In the genomic region with DNA sequence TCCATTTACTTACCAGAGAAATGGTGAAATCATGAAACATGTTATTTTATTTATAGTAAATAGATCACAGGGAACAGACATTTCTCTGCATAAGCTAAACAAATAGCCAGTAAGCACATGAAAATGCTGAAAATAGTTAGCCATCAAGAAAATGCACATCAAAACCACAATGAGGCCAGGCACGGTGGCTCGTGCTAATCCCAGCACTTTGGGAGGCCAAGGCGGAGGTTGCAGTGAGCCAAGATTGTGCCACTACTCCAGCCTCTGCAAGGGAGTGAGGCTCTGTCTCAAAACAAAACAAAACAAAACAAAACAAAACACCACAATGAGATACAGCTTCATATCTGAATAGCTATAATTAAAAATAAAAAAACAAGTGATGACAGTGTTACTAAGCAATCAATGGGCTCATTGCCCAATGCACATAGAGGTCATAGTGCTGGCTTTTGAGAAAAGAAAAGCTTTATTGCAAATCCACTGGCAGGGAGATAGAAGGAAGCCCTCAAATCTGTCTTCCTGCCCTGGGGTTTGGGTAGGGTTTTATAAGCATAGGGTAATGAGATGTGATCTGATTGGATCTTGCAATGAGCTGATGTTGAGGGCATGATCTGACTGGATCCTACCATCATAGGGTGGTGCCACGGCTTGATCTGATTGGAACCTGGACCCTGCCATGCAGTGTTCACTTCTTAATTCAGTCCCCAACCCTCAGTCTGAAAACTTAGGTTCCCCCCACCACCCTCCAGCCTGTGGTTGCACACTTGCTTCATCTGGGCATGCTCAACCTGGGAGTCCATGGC, we compare ENCODE assay signal across 21 cellular contexts. TPM values are rescaled to one million over a fixed set of nuclear protein-coding genes. Genes with fewer than 3 reads are reported as not detected.
DNase-seq lines count a peak whose midpoint lies in the region; ATAC-seq and TF ChIP-seq lines count a peak whose summit lies in the region.
"Had no signal": no experiment of that assay in that cellular context is flagged by ENCODE, and none has a peak within 500 bp of the region (broad histone marks: within the 10 kb centered on the region; RNA-seq: fewer than 3 reads in every experiment).

No MANE protein-coding gene starts in this region.

- no peak overlapping the region for H3K4me3 ChIP-seq in adrenal gland
- no peak overlapping the region for H3K4me3 ChIP-seq in foreskin fibroblast (ENCODE audit: low read depth in 1 of 2, low read length in 2 of 2)
- H3K4me3 ChIP-seq in subcutaneous abdominal adipose tissue (ENCODE audit: low read depth in 1 of 5, low read length in 5 of 5): peak overlapping the region in 1 of 5 donors; percentile 26
- H3K4me3 ChIP-seq in Caco-2 (ENCODE audit: low read depth, low read length): no peak overlapping the region
- no peak overlapping the region for H3K4me3 ChIP-seq in vagina
- H3K4me3 ChIP-seq: prostate gland, SJCRH30 had no signal

- no peak overlapping the region for H3K27ac Mint-ChIP-seq in activated CD4-positive, alpha-beta T cell treated with anti-CD3 and anti-CD28 coated beads, Interleukin-2, amount 10 ng/mL, durations not matched to agents 24 days and 14 days
- no peak overlapping the region for H3K27ac Mint-ChIP-seq in Caco-2 (ENCODE audit: unreplicated experiment)
- H3K27ac Mint-ChIP-seq: CD4-positive, alpha-beta T cell; naive thymus-derived CD8-positive, alpha-beta T cell had no signal

- peaks cover 10 to 23% of the 10 kb centered on the region in 2 donors for H3K4me1 ChIP-seq in adrenal gland (replicated peaks in 1 of 2)
- H3K4me1 ChIP-seq in subcutaneous abdominal adipose tissue (ENCODE audit: control insufficient read depth in 5 of 5, insufficient read depth in 5 of 5, low read length in 5 of 5): peaks cover 0 to 21% (median 9%) of the 10 kb centered on the region in 5 donors
- no peaks in the 10 kb centered on the region for H3K4me1 ChIP-seq in Caco-2
- H3K4me1 ChIP-seq in vagina: no peaks in the 10 kb centered on the region
- H3K4me1 ChIP-seq: prostate gland, SJCRH30 had no signal

- H3K9me3 ChIP-seq in adrenal gland (replicated peaks in 1 of 3): no peaks in the 10 kb centered on the region
- H3K9me3 ChIP-seq in subcutaneous abdominal adipose tissue (ENCODE audit: control insufficient read depth in 5 of 5, low read length in 5 of 5): no peaks in the 10 kb centered on the region
- no peaks in the 10 kb centered on the region for H3K9me3 ChIP-seq in Caco-2
- no peaks in the 10 kb centered on the region for H3K9me3 ChIP-seq in vagina
- H3K9me3 ChIP-seq: prostate gland, SJCRH30 had no signal

- H3K27ac ChIP-seq in adrenal gland: peak overlapping the region in 3 of 5 donors; percentile 18 to 65 (median 50)
- peak overlapping the region; percentile 12 for H3K27ac ChIP-seq in subcutaneous abdominal adipose tissue (ENCODE audit: low read depth, low read length)
- H3K27ac ChIP-seq in vagina: no peak overlapping the region
- H3K27ac ChIP-seq: prostate gland, SJCRH30 had no signal

- TF ChIP-seq POLR2A in adrenal gland (IDR thresholded peaks at IDR 0.05): no peak
- no peak for TF ChIP-seq POLR2A in vagina (IDR thresholded peaks at IDR 0.05)

- POLR2A ChIA-PET in Caco-2 (lab: Charles Lee): no interaction called here

- intact Hi-C loops in activated CD4-positive, alpha-beta T cell treated with anti-CD3 and anti-CD28 coated beads, Interleukin-2, amount 10 ng/mL, durations not matched to agents 24 days and 14 days (cut with micrococcal nuclease): no loop called here
- intact Hi-C loops in adrenal gland (cut with DNase I): no loop called here
- intact Hi-C loops in Caco-2 (cut with micrococcal nuclease; ENCODE audit: unreplicated experiment): no loop called here
- intact Hi-C loops in vagina (cut with DNase I): no loop called here

- ATAC-seq in HG03442 (IDR thresholded peaks at IDR 0.05; ENCODE audit: unreplicated experiment): no peak
- ATAC-seq: naive thymus-derived CD8-positive, alpha-beta T cell had no signal

- no peak overlapping the region for H3K4me3 Mint-ChIP-seq in activated CD4-positive, alpha-beta T cell treated with anti-CD3 and anti-CD28 coated beads, Interleukin-2, amount 10 ng/mL, durations not matched to agents 24 days and 14 days
- no peak overlapping the region for H3K4me3 Mint-ChIP-seq in Caco-2 (ENCODE audit: unreplicated experiment)
- H3K4me3 Mint-ChIP-seq: CD4-positive, alpha-beta T cell; naive thymus-derived CD8-positive, alpha-beta T cell had no signal

- CTCF ChIA-PET in Caco-2 (lab: Charles Lee): no interaction called here

- 47 to 58% (median 53%) methylated on average over 4 of the region's 4 CpGs for WGBS in adrenal gland, 4 donors

- H3K9me3 Mint-ChIP-seq in activated CD4-positive, alpha-beta T cell treated with anti-CD3 and anti-CD28 coated beads, Interleukin-2, amount 10 ng/mL, durations not matched to agents 24 days and 14 days: no peaks in the 10 kb centered on the region
- H3K9me3 Mint-ChIP-seq in Caco-2 (ENCODE audit: unreplicated experiment): peaks cover 2% of the 10 kb centered on the region
- H3K9me3 Mint-ChIP-seq: CD4-positive, alpha-beta T cell had no signal

- no TSS peak for BruUV-seq in Caco-2 (replicated peaks; lab: Mats Ljungman, UMichigan)

- H3K4me1 Mint-ChIP-seq in activated CD4-positive, alpha-beta T cell treated with anti-CD3 and anti-CD28 coated beads, Interleukin-2, amount 10 ng/mL, durations not matched to agents 24 days and 14 days: no peaks in the 10 kb centered on the region
- H3K4me1 Mint-ChIP-seq in Caco-2 (ENCODE audit: low read depth, unreplicated experiment): peaks cover 6% of the 10 kb centered on the region
- H3K4me1 Mint-ChIP-seq: naive thymus-derived CD8-positive, alpha-beta T cell had no signal

- no peaks in the 10 kb centered on the region for H3K36me3 ChIP-seq in adrenal gland (replicated peaks in 1 of 2)
- H3K36me3 ChIP-seq in subcutaneous abdominal adipose tissue (ENCODE audit: control insufficient read depth in 5 of 5, insufficient read depth in 5 of 5, low read length in 5 of 5): no peaks in the 10 kb centered on the region
- no peaks in the 10 kb centered on the region for H3K36me3 ChIP-seq in Caco-2 (ENCODE audit: control insufficient read depth, insufficient read depth, low read length)
- no peaks in the 10 kb centered on the region for H3K36me3 ChIP-seq in vagina
- H3K36me3 ChIP-seq: prostate gland, SJCRH30 had no signal

- no peaks in the 10 kb centered on the region for H3K36me3 Mint-ChIP-seq in activated CD4-positive, alpha-beta T cell treated with anti-CD3 and anti-CD28 coated beads, Interleukin-2, amount 10 ng/mL, durations not matched to agents 24 days and 14 days (ENCODE audit: low read depth)
- H3K36me3 Mint-ChIP-seq in Caco-2 (ENCODE audit: insufficient read depth, unreplicated experiment): no peaks in the 10 kb centered on the region

- peaks cover 19% of the 10 kb centered on the region for H3K27me3 Mint-ChIP-seq in activated CD4-positive, alpha-beta T cell treated with anti-CD3 and anti-CD28 coated beads, Interleukin-2, amount 10 ng/mL, durations not matched to agents 24 days and 14 days
- peaks cover 4% of the 10 kb centered on the region for H3K27me3 Mint-ChIP-seq in Caco-2 (ENCODE audit: insufficient read depth, unreplicated experiment)

- no peak for TF ChIP-seq CTCF in adrenal gland (IDR thresholded peaks at IDR 0.05)
- no peak for TF ChIP-seq CTCF in foreskin fibroblast (IDR thresholded peaks at IDR 0.05; ENCODE audit: low read depth, low read length)
- no peak for TF ChIP-seq CTCF in Caco-2 (IDR thresholded peaks at IDR 0.05; ENCODE audit: insufficient read depth in 1 of 2, low read depth in 1 of 2, low read length in 1 of 2, severe bottlenecking in 1 of 2, unreplicated experiment in 1 of 2)
- TF ChIP-seq CTCF in vagina (IDR thresholded peaks at IDR 0.05): no peak

- DNase-seq in activated CD4-positive, alpha-beta T cell treated with anti-CD3 and anti-CD28 coated beads, Interleukin-2, amount 10 ng/mL, durations not matched to agents 24 days and 14 days: peak; percentile 34
- no peak for DNase-seq in activated CD4-positive, alpha-beta T cell treated with anti-CD3 and anti-CD28 coated beads for 48 hours
- DNase-seq in adrenal gland (peak; percentile 38 to 77 (median 60)), foreskin fibroblast (peak; percentile 51 to 80), Caco-2 (no peak), vagina (ENCODE audit: extremely low spot score in 2 of 2) (no peak)
- DNase-seq: 8988T; activated CD4-positive, alpha-beta T cell treated with anti-CD3 and anti-CD28 coated beads for 1 hour; activated naive CD4-positive, alpha-beta T cell; CD4-positive, alpha-beta T cell; foreskin melanocyte; GOT3; naive thymus-derived CD8-positive, alpha-beta T cell; NCI-H1694; NCI-H510A; SJCRH30; stimulated activated CD4-positive, alpha-beta T cell treated with anti-CD3 and anti-CD28 coated beads, Interleukin-15, amount 100 ng/mL, for 24 hours; stimulated activated naive CD4-positive, alpha-beta T cell treated with Interleukin-2 at 50 U/mL for 16 hours had no signal

- no peak overlapping the region for H3K9ac ChIP-seq in subcutaneous abdominal adipose tissue (ENCODE audit: low read length in 5 of 5)

- H3K27me3 ChIP-seq in adrenal gland (no peaks in the 10 kb centered on the region), subcutaneous abdominal adipose tissue (ENCODE audit: control insufficient read depth in 5 of 5, insufficient read depth in 4 of 5, low read length in 5 of 5) (no peaks in the 10 kb centered on the region), Caco-2 (replicated peaks; ENCODE audit: control insufficient read depth, insufficient read depth, low read length) (no peaks in the 10 kb centered on the region), vagina (no peaks in the 10 kb centered on the region)
- H3K27me3 ChIP-seq: SJCRH30 had no signal

RNA-seq across cellular contexts. Expression of gene CSTF2T, which starts 16.2 kb away (rescaled TPM):
- 36.2 and 36.5 TPM in 2 replicates for total RNA-seq in activated CD4-positive, alpha-beta T cell treated with anti-CD3 and anti-CD28 coated beads, Interleukin-2, amount 10 ng/mL, durations not matched to agents 24 days and 14 days
- 10 to 100 TPM; 22.6 to 36.6 (median 32.1) TPM for total RNA-seq in adrenal gland
- polyA plus RNA-seq in adrenal gland: 10 to 100 TPM in 2 of 3 donors, 1 to 10 TPM in 1; 9.1 to 44.7 (median 12.5) TPM
- total RNA-seq in Caco-2 (2022): 48.8 and 51.2 TPM in 2 replicates
- 12.0 TPM for total RNA-seq in vagina

Comparison
In these comparisons a context has a peak if more than half of its experiments do, and no peak if none do; other contexts are left out.
1. DNase-seq: peak in activated CD4-positive, alpha-beta T cell treated with anti-CD3 and anti-CD28 coated beads, Interleukin-2, amount 10 ng/mL, durations not matched to agents 24 days and 14 days (single experiment), adrenal gland (7 of 7) and foreskin fibroblast (2 of 2); none in activated CD4-positive, alpha-beta T cell treated with anti-CD3 and anti-CD28 coated beads for 48 hours (single experiment), Caco-2 (0 of 2) and vagina (0 of 2).